9 cellular contexts compared by ENCODE assay signal in the genomic region with DNA sequence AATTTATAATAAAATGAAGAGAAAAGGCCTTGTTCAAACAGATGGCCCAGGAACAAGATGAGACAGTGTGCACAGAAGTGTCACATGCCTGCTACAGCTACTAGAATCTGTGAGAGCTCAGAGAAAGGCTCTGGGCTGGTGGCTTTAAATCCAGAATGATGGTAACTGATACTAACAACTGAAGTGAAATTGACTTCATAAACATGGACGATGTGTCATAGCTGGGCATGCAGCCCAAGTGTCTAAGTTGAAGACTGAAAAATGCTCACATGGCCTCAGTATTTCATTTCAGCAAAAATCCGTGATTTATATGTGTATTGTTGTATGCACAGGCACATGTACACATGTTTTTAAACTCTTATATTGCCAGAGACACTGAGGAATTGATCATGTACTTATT.
DNase-seq lines count a peak whose midpoint lies in the region; ATAC-seq and TF ChIP-seq lines count a peak whose summit lies in the region.
"Had no signal": no experiment of that assay in that cellular context is flagged by ENCODE, and none has a peak within 500 bp of the region (broad histone marks: within the 10 kb centered on the region; RNA-seq: fewer than 3 reads in every experiment).

No MANE protein-coding gene starts in this region.

- TF ChIP-seq CTCF in heart right ventricle (IDR thresholded peaks at IDR 0.05) (no peak), stomach (IDR thresholded peaks at IDR 0.05) (no peak), upper lobe of right lung (IDR thresholded peaks at IDR 0.05) (no peak)

- 20 to 24% methylated on average over 2 of the region's 2 CpGs for WGBS in heart right ventricle, 2 donors
- 22 to 31% (median 29%) methylated on average over 2 of the region's 2 CpGs for WGBS in stomach, 5 donors

- TF ChIP-seq EP300 in stomach (IDR thresholded peaks at IDR 0.05) = no peak

- DNase-seq in HT-29 (ENCODE audit: low spot score) (peak; percentile 24), SJSA1 (ENCODE audit: low read depth in 1 of 2, low spot score in 2 of 2) (peak; percentile 78 to 85), heart right ventricle (peak; percentile 19 to 53), stomach (peak; percentile 72), upper lobe of right lung (no peak), NCI-H1417 treated with DMSO at 0.1 percent for 48 hours (lab: John Stamatoyannopoulos, UW) (no peak), GM19238 (ENCODE audit: insufficient read length, low spot score) (no peak)
- DNase-seq: H9 had no signal

- no peaks in the 10 kb centered on the region for H3K27me3 ChIP-seq in SJSA1 (replicated peaks)
- H3K27me3 ChIP-seq in heart right ventricle = no peaks in the 10 kb centered on the region
- H3K27me3 ChIP-seq in stomach = no peaks in the 10 kb centered on the region
- no peaks in the 10 kb centered on the region for H3K27me3 ChIP-seq in upper lobe of right lung

- ATAC-seq in heart right ventricle (peak in 6 of 8 donors; percentile 16 to 67 (median 56)), upper lobe of right lung (no peak), HG03097 (IDR thresholded peaks at IDR 0.05; ENCODE audit: low FRiP score, unreplicated experiment) (no peak)

- no peaks in the 10 kb centered on the region for H3K36me3 ChIP-seq in SJSA1
- no peaks in the 10 kb centered on the region for H3K36me3 ChIP-seq in heart right ventricle
- H3K36me3 ChIP-seq in stomach = no peaks in the 10 kb centered on the region
- no peaks in the 10 kb centered on the region for H3K36me3 ChIP-seq in upper lobe of right lung

- H3K9me3 ChIP-seq in SJSA1 (replicated peaks) (no peaks in the 10 kb centered on the region), heart right ventricle (peaks cover 0 to 16% (median 0%) of the 10 kb centered on the region in 11 donors), stomach (no peaks in the 10 kb centered on the region), upper lobe of right lung (no peaks in the 10 kb centered on the region)

- TF ChIP-seq POLR2A in stomach (IDR thresholded peaks at IDR 0.05) = no peak

- H3K4me3 ChIP-seq in SJSA1 (no peak overlapping the region), heart right ventricle (no peak overlapping the region), stomach (no peak overlapping the region), upper lobe of right lung (no peak overlapping the region)

- H3K27ac ChIP-seq in SJSA1 = peak overlapping the region; percentile 63
- peak overlapping the region in 8 of 10 donors; percentile 40 to 78 (median 62) for H3K27ac ChIP-seq in heart right ventricle
- H3K27ac ChIP-seq in stomach = peak overlapping the region; percentile 56 to 83 (median 77)
- H3K27ac ChIP-seq in upper lobe of right lung = no peak overlapping the region

- intact Hi-C loops in heart right ventricle (cut with DNase I) (loop anchor here in 1 of 10 donors (5.0 kb wide), 2 partner anchors 45 to 365 kb away; no protein-coding TSS in a partner anchor), stomach (cut with DNase I; ENCODE audit: low total_unique reads) (no loop called here), upper lobe of right lung (cut with DNase I) (no loop called here)

- peaks cover 39% of the 10 kb centered on the region for H3K4me1 ChIP-seq in SJSA1 (replicated peaks)
- H3K4me1 ChIP-seq in heart right ventricle = peaks cover 3 to 32% (median 18%) of the 10 kb centered on the region in 9 donors
- H3K4me1 ChIP-seq in stomach = peaks cover 0 to 48% (median 21%) of the 10 kb centered on the region in 4 donors
- H3K4me1 ChIP-seq in upper lobe of right lung = peaks cover 6% of the 10 kb centered on the region

Comparison
In these comparisons a context has a peak if more than half of its experiments do, and no peak if none do; other contexts are left out.
1. DNase-seq: peak in HT-29 (single experiment), SJSA1 (2 of 2), heart right ventricle (2 of 2) and stomach (single experiment); none in upper lobe of right lung (single experiment), NCI-H1417 treated with DMSO at 0.1 percent for 48 hours (single experiment) and GM19238 (single experiment).
2. ATAC-seq: peak in heart right ventricle (6 of 8); none in upper lobe of right lung (single experiment) and HG03097 (single experiment).